29 cellular contexts compared by ENCODE assay signal in genomic region chr10:71923138-71923692, GRCh38. TPM values are rescaled to one million over a fixed set of nuclear protein-coding genes. Genes with fewer than 3 reads are reported as not detected.
A peak's percentile ranks its signal among the peaks of the same experiment; 100 is the strongest.
DNase-seq lines count a peak whose midpoint lies in the region; ATAC-seq, FAIRE-seq and TF ChIP-seq lines count a peak whose summit lies in the region.
"Had no signal": no experiment of that assay in that cellular context is flagged by ENCODE, and none has a peak within 500 bp of the region (broad histone marks: within the 10 kb centered on the region; RNA-seq: fewer than 3 reads in every experiment).

No MANE protein-coding gene starts in this region.

- 0 out of 4 replicates have a peak, but pooled peaks cover 0 to 2% of the 10 kb centered on the region in 2 experiments for H3K9me3 ChIP-seq in H1 (ENCODE audit: insufficient read depth in 2 of 2, low read depth in 1 of 2, low read length in 1 of 2)
- no peaks in the 10 kb centered on the region for H3K9me3 ChIP-seq in HepG2 (ENCODE audit: low read length)
- H3K9me3 ChIP-seq: BE2C, left lung, neutrophil, right lobe of liver, SJSA1, thyroid gland, vagina had no signal

- no peak overlapping the region for H3K4ac ChIP-seq in H1 (replicated peaks; ENCODE audit: insufficient read length, low read depth, low read length)

- POLR2A ChIA-PET in H1 (lab: Charles Lee; ENCODE audit: partially characterized antibody) (no interaction called here), HepG2 (lab: Yijun Ruan, JAX) (no interaction called here)

- H3K9ac ChIP-seq in H1 (replicated peaks in 1 of 4; ENCODE audit: extremely low read depth in 1 of 4, low read depth in 3 of 4, low read length in 3 of 4) (no peak overlapping the region), HepG2 (ENCODE audit: insufficient read depth, low read depth, low read length) (no peak overlapping the region)

- H4K8ac ChIP-seq in H1 (ENCODE audit: extremely low read depth, insufficient read depth, low read length) = no peak overlapping the region

- H3K23ac ChIP-seq in H1 (ENCODE audit: insufficient read length) = no peak overlapping the region

- intact Hi-C loops in HepG2 (cut with micrococcal nuclease; ENCODE audit: unreplicated experiment) = no loop called here
- intact Hi-C loops in left colon (cut with DNase I, micrococcal nuclease) = no loop called here

- H3K4me3 ChIP-seq in H1 (ENCODE audit: extremely low read depth in 1 of 4, insufficient read depth in 2 of 4, low read depth in 3 of 4, low read length in 4 of 4) (no peak overlapping the region), HepG2 (replicated peaks in 1 of 3; ENCODE audit: insufficient read depth in 1 of 3, low read depth in 2 of 3, low read length in 3 of 3) (no peak overlapping the region)
- H3K4me3 ChIP-seq: left lung, right lobe of liver, SJSA1, thyroid gland, vagina had no signal

- H4K91ac ChIP-seq in H1 (replicated peaks; ENCODE audit: insufficient read length, low read length) = no peak overlapping the region

- no peak overlapping the region for H4K5ac ChIP-seq in H1 (ENCODE audit: insufficient read length, low read depth, low read length)

- TF ChIP-seq POLR2A in H1 (IDR thresholded peaks at IDR 0.05; ENCODE audit: control extremely low read depth in 1 of 2, low read depth in 2 of 2, low read length in 2 of 2) (no peak), HepG2 (IDR thresholded peaks at IDR 0.05; ENCODE audit: insufficient read depth in 1 of 2, low read depth in 2 of 2, low read length in 2 of 2) (no peak)

- H3K4me2 ChIP-seq in H1 (ENCODE audit: insufficient read depth in 1 of 2, low read depth in 2 of 2, low read length in 2 of 2) (no peak overlapping the region), HepG2 (ENCODE audit: low read depth, low read length) (peak overlapping the region; percentile 29; the same call in 1 of the 2 replicates)

- 81% methylated on average over 7 of the region's 7 CpGs; no CpG with 5 or more reads in 1 of the 2 experiments for WGBS in H1 (ENCODE audit: extremely low coverage in 1 of 2, insufficient coverage in 1 of 2, insufficient read length in 1 of 2, insufficient replicate concordance in 2 of 2, low coverage in 1 of 2, low lambda C conversion rate in 2 of 2, missing lambda C conversion rate in 1 of 2), 2 experiments
- WGBS in HepG2 (ENCODE audit: low lambda C conversion rate) = 6% methylated on average over 7 of the region's 7 CpGs

- no peak for TF ChIP-seq CTCF in H1 (IDR thresholded peaks at IDR 0.05; ENCODE audit: control extremely low read depth in 1 of 3, insufficient read depth in 1 of 3, low read depth in 1 of 3, low read length in 3 of 3)
- no peak for TF ChIP-seq CTCF in HepG2 (CRISPR knock-in tag; IDR thresholded peaks at IDR 0.05)

- FAIRE-seq in H1 (lab: Jason Lieb, UNC) (no peak), HepG2 (lab: Jason Lieb, UNC) (no peak)
- FAIRE-seq: GM12892 had no signal

- H3K27ac ChIP-seq in H1 (ENCODE audit: low read depth, low read length) = no peak overlapping the region
- H3K27ac ChIP-seq in HepG2 (ENCODE audit: extremely low read length, insufficient read depth, low read length) = no peak overlapping the region
- H3K27ac ChIP-seq: left lung, neutrophil, right lobe of liver, SJSA1, thyroid gland, WERI-Rb-1 had no signal

- H2AK5ac ChIP-seq in H1 (ENCODE audit: low read depth, low read length) = no peak overlapping the region

- no peak overlapping the region for H3K56ac ChIP-seq in H1 (replicated peaks; ENCODE audit: insufficient read length, low read depth, low read length)

- H3K79me2 ChIP-seq in H1 (ENCODE audit: control insufficient read depth in 1 of 2, insufficient read depth in 2 of 2, low read length in 2 of 2) (no peaks in the 10 kb centered on the region), HepG2 (ENCODE audit: insufficient read depth, low read length) (no peaks in the 10 kb centered on the region)

- 0 out of 2 replicates have a peak overlapping the region, but pooled peaks have one; percentile 30 for H2AFZ ChIP-seq in H1 (ENCODE audit: low read length)
- no peak overlapping the region for H2AFZ ChIP-seq in HepG2 (ENCODE audit: low read length)

- no peak overlapping the region for H3K18ac ChIP-seq in H1 (ENCODE audit: extremely low read depth, low read length)

- no peak overlapping the region for H2BK20ac ChIP-seq in H1 (ENCODE audit: low read length)

- BruUV-seq in HepG2 (replicated peaks; lab: Mats Ljungman, UMichigan) = no TSS peak

- peak; percentile 51 for ATAC-seq in HepG2
- ATAC-seq in left colon = no peak
- ATAC-seq: HCT116; left lung; stimulated activated naive CD8-positive, alpha-beta T cell treated with anti-CD3 and anti-CD28 coated beads, Interleukin-15, amount 100 ng/mL, for 72 hours had no signal

- CTCF ChIA-PET in H1 (lab: Charles Lee; ENCODE audit: partially characterized antibody) = interaction anchor here (0.6 to 1.2 kb wide), 4 partner anchors 27 to 138 kb away, joined by 3 read pairs; no protein-coding TSS in a partner anchor
- CTCF ChIA-PET in HepG2 (lab: Yijun Ruan, JAX; ENCODE audit: low intra/inter-chr PET ratio, low total read pairs) = no interaction called here

- no peaks in the 10 kb centered on the region for H3K27me3 ChIP-seq in H1 (replicated peaks in 1 of 4; ENCODE audit: control insufficient read depth in 3 of 4, extremely low read depth in 1 of 4, insufficient read depth in 3 of 4, low read length in 3 of 4)
- no peaks in the 10 kb centered on the region; a peak in 2 of 5 replicates for H3K27me3 ChIP-seq in HepG2 (ENCODE audit: control insufficient read depth in 1 of 2, insufficient read depth in 2 of 2, low read length in 2 of 2)
- H3K27me3 ChIP-seq: BE2C, left lung, neutrophil, right lobe of liver, SJSA1, thyroid gland, vagina had no signal

- no peaks in the 10 kb centered on the region for H3K23me2 ChIP-seq in H1 (ENCODE audit: low read depth, low read length)

- TF ChIP-seq RAD21 in H1 (IDR thresholded peaks at IDR 0.05 in 1 of 2, conservative IDR thresholded peaks at IDR 0.05 in 1 of 2; ENCODE audit: low read depth in 2 of 2, low read length in 2 of 2) (no peak), HepG2 (CRISPR knock-in tag; IDR thresholded peaks at IDR 0.05) (no peak)

- no peak overlapping the region for H2BK12ac ChIP-seq in H1 (ENCODE audit: low read depth, low read length)

- DNase-seq in ELF-1 (ENCODE audit: low read depth, low spot score) = peak; percentile 18
- DNase-seq in NCI-H1105 treated with DMSO at 0.1 percent for 48 hours (lab: John Stamatoyannopoulos, UW) = peak; percentile 22
- no peak for DNase-seq in H1 (ENCODE audit: low read depth in 1 of 2, low spot score in 2 of 2)
- no peak for DNase-seq in HepG2 (ENCODE audit: low spot score)
- DNase-seq in NCI-H2196 (lab: John Stamatoyannopoulos, UW; ENCODE audit: unreplicated experiment) = no peak
- no peak for DNase-seq in SIG-M5 (lab: John Stamatoyannopoulos, UW)
- DNase-seq in left colon = no peak
- DNase-seq: activated CD4-positive, alpha-beta T cell treated with anti-CD3 and anti-CD28 coated beads, Interleukin-2, amount 10 ng/mL, durations not matched to agents 24 days and 14 days; activated CD8-positive, alpha-beta memory T cell treated with anti-CD3 and anti-CD28 coated beads for 24 hours; activated T-cell treated with anti-CD3 and anti-CD28 coated beads for 4 hours; amygdala; BE2C; hypothalamus; left lung; NCI-H187; NCI-H446; NCI-H774; right lobe of liver; stimulated activated CD8-positive, alpha-beta memory T cell treated with anti-CD3 and anti-CD28 coated beads, Interleukin-4, amount 100 ng/mL, for 48 hours; stimulated activated naive CD8-positive, alpha-beta T cell treated with anti-CD3 and anti-CD28 coated beads, Interleukin-15, amount 100 ng/mL, for 72 hours; T-helper 9 cell; thyroid gland; WERI-Rb-1 had no signal

- H3K36me3 ChIP-seq in H1 (ENCODE audit: control insufficient read depth in 2 of 4, insufficient read depth in 4 of 4, low read length in 3 of 4) (no peaks in the 10 kb centered on the region), HepG2 (replicated peaks in 1 of 2; ENCODE audit: control insufficient read depth in 1 of 2, insufficient read depth in 2 of 2, low read length in 2 of 2) (no peaks in the 10 kb centered on the region)
- H3K36me3 ChIP-seq: BE2C, left lung, neutrophil, right lobe of liver, SJSA1, thyroid gland, vagina, WERI-Rb-1 had no signal

- in situ Hi-C loops in HepG2 (cut with HindIII; ENCODE audit: extremely low pct_ligation_motif_present, low pct_unique_long_range_greater_than_20kb) = no loop called here

- no peak overlapping the region for H3K14ac ChIP-seq in H1 (ENCODE audit: insufficient read length)

- TF ChIP-seq EP300 in H1 (IDR thresholded peaks at IDR 0.05; ENCODE audit: borderline replicate concordance in 1 of 2, low read depth in 2 of 2, low read length in 2 of 2) (no peak), HepG2 (IDR thresholded peaks at IDR 0.05; ENCODE audit: low read depth in 2 of 2, low read length in 2 of 2) (no peak), HepG2 (CRISPR knock-in tag; IDR thresholded peaks at IDR 0.05; ENCODE audit: borderline replicate concordance) (no peak)

- no peak overlapping the region for H2BK5ac ChIP-seq in H1 (ENCODE audit: low read depth, low read length)

- no peak overlapping the region for H2BK120ac ChIP-seq in H1 (replicated peaks; ENCODE audit: low read depth, low read length)

- H3K4me1 ChIP-seq in H1 (replicated peaks in 1 of 4; ENCODE audit: control insufficient read depth in 3 of 4, insufficient read depth in 4 of 4, low read length in 3 of 4) (no peaks in the 10 kb centered on the region), HepG2 (ENCODE audit: insufficient read depth, low read length) (peaks cover 64% of the 10 kb centered on the region)
- H3K4me1 ChIP-seq: left lung, right lobe of liver had no signal

- H4K20me1 ChIP-seq in H1 (replicated peaks in 1 of 2; ENCODE audit: control insufficient read depth in 1 of 2, insufficient read depth in 2 of 2, low read length in 2 of 2) (no peaks in the 10 kb centered on the region), HepG2 (ENCODE audit: insufficient read depth, low read length) (no peaks in the 10 kb centered on the region)

- H2BK15ac ChIP-seq in H1 (ENCODE audit: low read length) = no peak overlapping the region

- H3K79me1 ChIP-seq in H1 (ENCODE audit: low read depth, low read length) = no peaks in the 10 kb centered on the region

RNA-seq across cellular contexts. Expression of gene CHST3, which starts 41.0 kb away (rescaled TPM):
- 5.7 and 5.8 TPM in 2 replicates for total RNA-seq in H1 (2021; fragmentation: NEBNext Ultra II Directional; extraction: Animal tissue kit (Norgen Biotek cat#: 25700))
- polyA plus RNA-seq in H1 (2011; rRNA removed) = 2.0 and 2.4 TPM in 2 replicates
- polyA plus RNA-seq in H1 (2011; cell fraction: cytosol; rRNA removed) = 2.0 TPM
- polyA plus RNA-seq in H1 (2011; cell fraction: nucleus; rRNA removed) = 2.8 TPM
- polyA plus RNA-seq in H1 (2012, experiment 1 of 2) = 2.5 to 3.3 TPM (median 2.9 TPM) in 4 replicates
- polyA plus RNA-seq in H1 (2012, experiment 2 of 2) = 2.1 TPM
- polyA plus RNA-seq in H1 (2013, experiment 1 of 2) = 3.7 TPM
- polyA plus RNA-seq in H1 (2013, experiment 2 of 2) = 4.5 TPM
- 3.9 and 5.0 TPM in 2 replicates for polyA minus RNA-seq in H1 (2011; rRNA and poly(A)+ RNA removed)
- polyA minus RNA-seq in H1 (2011; cell fraction: cytosol; rRNA and poly(A)+ RNA removed) = 3.6 TPM
- polyA minus RNA-seq in H1 (2011; cell fraction: nucleus; rRNA and poly(A)+ RNA removed) = 4.4 TPM
- total RNA-seq in HepG2 (2016; rRNA removed; fragmentation: Illumina TruSeq; extraction: Trizol) = 13.4 and 18.7 TPM in 2 replicates
- 1.8 and 1.9 TPM in 2 replicates for total RNA-seq in HepG2 (2016; cell fraction: cytosol; rRNA removed; fragmentation: Illumina TruSeq; extraction: Trizol; ENCODE audit: low read depth)
- 12.3 and 17.7 TPM in 2 replicates for total RNA-seq in HepG2 (2016; cell fraction: insoluble cytoplasmic fraction; rRNA removed; fragmentation: Illumina TruSeq; extraction: Trizol)
- 7.4 and 7.7 TPM in 2 replicates for total RNA-seq in HepG2 (2016; cell fraction: membrane; rRNA removed; fragmentation: Illumina TruSeq; extraction: Trizol)
- total RNA-seq in HepG2 (2016; cell fraction: nucleus; rRNA removed; fragmentation: Illumina TruSeq; extraction: Trizol) = 18.2 and 22.8 TPM in 2 replicates
- polyA plus RNA-seq in HepG2 (2011; rRNA removed) = 7.2 and 8.1 TPM in 2 replicates
- polyA plus RNA-seq in HepG2 (2011; cell fraction: cytosol; rRNA removed) = 6.1 and 6.3 TPM in 2 replicates
- 9.2 and 10.1 TPM in 2 replicates for polyA plus RNA-seq in HepG2 (2011; cell fraction: nucleus; rRNA removed)
- 4.5 and 6.1 TPM in 2 replicates for polyA plus RNA-seq in HepG2 (2012)
- 1.2 and 1.3 TPM in 2 replicates for polyA plus RNA-seq in HepG2 (2016; cell fraction: cytosol; fragmentation: Illumina TruSeq; extraction: Trizol; ENCODE audit: low read depth)
- 8.1 and 9.2 TPM in 2 replicates for polyA plus RNA-seq in HepG2 (2016; cell fraction: insoluble cytoplasmic fraction; fragmentation: Illumina TruSeq; extraction: Trizol; ENCODE audit: low read depth)
- polyA plus RNA-seq in HepG2 (2016; cell fraction: membrane; fragmentation: Illumina TruSeq; extraction: Trizol; ENCODE audit: low read depth) = 2.9 and 3.3 TPM in 2 replicates
- polyA plus RNA-seq in HepG2 (2016; cell fraction: nucleus; fragmentation: Illumina TruSeq; extraction: Trizol; ENCODE audit: insufficient read depth, low read depth) = 25.5 and 27.0 TPM in 2 replicates
- polyA minus RNA-seq in HepG2 (2011; rRNA and poly(A)+ RNA removed; ENCODE audit: low replicate concordance) = 22.4 and 23.3 TPM in 2 replicates
- polyA minus RNA-seq in HepG2 (2011; cell fraction: cytosol; rRNA and poly(A)+ RNA removed) = 9.6 TPM in 2 replicates
- 9.7 and 10.7 TPM in 2 replicates for polyA minus RNA-seq in HepG2 (2011; cell fraction: nucleus; rRNA and poly(A)+ RNA removed)
- total RNA-seq in left colon = 1 to 10 TPM; 1.1 to 2.7 TPM
- polyA plus RNA-seq: IgD-negative memory B cell had no signal

Comparison
In these comparisons a context has a peak if more than half of its experiments do, and no peak if none do; other contexts are left out.
1. DNase-seq: peak in ELF-1 (single experiment) and NCI-H1105 treated with DMSO at 0.1 percent for 48 hours (single experiment); none in H1 (0 of 2), HepG2 (single experiment), NCI-H2196 (single experiment), SIG-M5 (single experiment) and left colon (0 of 2).